ENCODE assay signal across 22 cellular contexts in the genomic region with DNA sequence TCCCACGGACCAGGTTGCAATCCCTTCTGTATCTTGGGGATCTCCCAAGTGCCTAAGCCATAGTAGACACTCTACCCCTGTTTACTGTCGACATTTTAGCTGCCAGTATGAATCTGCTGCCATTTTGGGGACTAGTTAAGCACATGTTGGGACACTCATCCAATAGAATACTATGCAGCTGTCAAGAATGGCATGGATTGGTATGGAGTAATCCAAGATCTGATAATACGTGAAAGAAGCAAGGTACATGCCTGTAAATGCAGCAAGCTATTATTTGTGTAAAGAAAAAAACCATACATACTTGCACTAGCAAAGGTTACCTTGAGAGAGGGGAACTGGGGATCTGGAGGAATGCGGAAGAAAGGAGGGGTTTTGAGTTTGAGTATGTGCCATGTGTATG.
DNase-seq lines count a peak whose midpoint lies in the region; ATAC-seq, FAIRE-seq and TF ChIP-seq lines count a peak whose summit lies in the region.
"Had no signal": no experiment of that assay in that cellular context is flagged by ENCODE, and none has a peak within 500 bp of the region (broad histone marks: within the 10 kb centered on the region; RNA-seq: fewer than 3 reads in every experiment).

No MANE protein-coding gene starts in this region.

- no peak overlapping the region for H3K9ac ChIP-seq in GM23248

- DNase-seq in GM23248 (no peak), PC-9 (no peak), memory B cell (ENCODE audit: low spot score in 2 of 2) (no peak), hypothalamus (lab: John Stamatoyannopoulos, UW) (no peak), GM12892 (ENCODE audit: insufficient read length) (no peak)
- DNase-seq in stimulated activated effector memory CD8-positive, alpha-beta T cell treated with anti-CD3 and anti-CD28 coated beads, Interleukin-12 subunit alpha, Interleukin-12 subunit beta, amount 100 ng/mL, for 72 hours (ENCODE audit: low spot score in 2 of 2) = no peak
- no peak for DNase-seq in activated naive CD4-positive, alpha-beta T cell treated with anti-CD3 and anti-CD28 coated beads, Interleukin-2, amount 50 U/mL, for 16 hours
- DNase-seq: CD8-positive, alpha-beta memory T cell; DMS79 treated with DMSO at 0.1 percent for 48 hours; GF-D8; Karpas-422; NCI-H1092; NCI-H1417 treated with DMSO at 0.1 percent for 48 hours; NCI-H1694 treated with DMSO at 0.1 percent for 48 hours; NCI-H2081; NCI-H2227 treated with DMSO at 0.1 percent for 48 hours; NCI-H526 treated with DMSO at 0.1 percent for 48 hours; SHP77 treated with DMSO at 0.1 percent for 48 hours had no signal

- peaks cover 42% of the 10 kb centered on the region for H3K4me1 ChIP-seq in GM23248 (ENCODE audit: insufficient read depth)
- H3K4me1 ChIP-seq in PC-9 (replicated peaks; ENCODE audit: insufficient read depth) = peaks cover 69% of the 10 kb centered on the region
- H3K4me1 ChIP-seq: Peyer's patch had no signal

- POLR2A ChIA-PET in PC-9 (lab: Charles Lee; ENCODE audit: unreplicated experiment) = interaction anchor here (0.7 kb wide), 1 partner anchor 9 kb away, joined by 4 read pairs; no protein-coding TSS in a partner anchor

- in situ Hi-C loops in GM23248 (cut with MboI) = no loop called here

- no peaks in the 10 kb centered on the region for H3K9me3 ChIP-seq in GM23248 (ENCODE audit: low read depth)
- H3K9me3 ChIP-seq in PC-9 (ENCODE audit: insufficient read depth, low read depth) = no peaks in the 10 kb centered on the region
- H3K9me3 ChIP-seq: A549, Peyer's patch had no signal

- H3K9me3 Mint-ChIP-seq in memory B cell = no peaks in the 10 kb centered on the region
- no peaks in the 10 kb centered on the region for H3K9me3 Mint-ChIP-seq in stimulated activated effector memory CD8-positive, alpha-beta T cell treated with anti-CD3 and anti-CD28 coated beads, Interleukin-12 subunit alpha, Interleukin-12 subunit beta, amount 100 ng/mL, for 72 hours
- H3K9me3 Mint-ChIP-seq: CD8-positive, alpha-beta memory T cell had no signal

- CTCF ChIA-PET in PC-9 (lab: Charles Lee) = no interaction called here

- H3K4me3 ChIP-seq in GM23248 = no peak overlapping the region
- H3K4me3 ChIP-seq in PC-9 = no peak overlapping the region
- H3K4me3 ChIP-seq: A549, Peyer's patch had no signal

- H3K4me3 Mint-ChIP-seq in memory B cell = no peak overlapping the region
- no peak overlapping the region for H3K4me3 Mint-ChIP-seq in stimulated activated effector memory CD8-positive, alpha-beta T cell treated with anti-CD3 and anti-CD28 coated beads, Interleukin-12 subunit alpha, Interleukin-12 subunit beta, amount 100 ng/mL, for 72 hours
- H3K4me3 Mint-ChIP-seq: CD8-positive, alpha-beta memory T cell had no signal

- no peaks in the 10 kb centered on the region for H3K36me3 ChIP-seq in GM23248 (ENCODE audit: low read depth)
- H3K36me3 ChIP-seq in PC-9 (ENCODE audit: low read depth) = no peaks in the 10 kb centered on the region
- H3K36me3 ChIP-seq: Peyer's patch had no signal

- H3K27ac ChIP-seq in GM23248 (peak overlapping the region; percentile 81; the same call in 1 of the 2 replicates), PC-9 (peak overlapping the region; percentile 77)
- H3K27ac ChIP-seq: C4-2B, Peyer's patch had no signal

- BruUV-seq in PC-9 (replicated peaks; lab: Mats Ljungman, UMichigan) = no TSS peak

- intact Hi-C loops in PC-9 (cut with micrococcal nuclease; ENCODE audit: unreplicated experiment) = no loop called here

- peaks cover 26% of the 10 kb centered on the region for H3K4me1 Mint-ChIP-seq in memory B cell
- H3K4me1 Mint-ChIP-seq in stimulated activated effector memory CD8-positive, alpha-beta T cell treated with anti-CD3 and anti-CD28 coated beads, Interleukin-12 subunit alpha, Interleukin-12 subunit beta, amount 100 ng/mL, for 72 hours = no peaks in the 10 kb centered on the region
- H3K4me1 Mint-ChIP-seq: CD8-positive, alpha-beta memory T cell had no signal

- no peaks in the 10 kb centered on the region for H3K9me2 ChIP-seq in GM23248 (ENCODE audit: insufficient read depth)
- no peaks in the 10 kb centered on the region for H3K9me2 ChIP-seq in PC-9 (ENCODE audit: insufficient read depth)

- no peaks in the 10 kb centered on the region for H4K20me1 ChIP-seq in GM23248 (ENCODE audit: insufficient read depth)
- H4K20me1 ChIP-seq in PC-9 (ENCODE audit: insufficient read depth) = no peaks in the 10 kb centered on the region

- no peak for TF ChIP-seq POLR2A in GM12892 (IDR thresholded peaks at IDR 0.05; ENCODE audit: low read depth, low read length)

- H3K4me2 ChIP-seq in GM23248 (ENCODE audit: unreplicated experiment) (peak overlapping the region; percentile 62), PC-9 (no peak overlapping the region)
- H3K4me2 ChIP-seq: A549 had no signal

- no peak for FAIRE-seq in GM12892 (lab: Jason Lieb, UNC)
- FAIRE-seq: A549, GM12891 had no signal

- WGBS in GM23248 (ENCODE audit: low coverage in 1 of 2, low lambda C conversion rate in 2 of 2, missing lambda C conversion rate in 2 of 2), 2 experiments = 96 to 99% methylated on average over 4 of the region's 4 CpGs

- no peaks in the 10 kb centered on the region for H3K36me3 Mint-ChIP-seq in memory B cell
- H3K36me3 Mint-ChIP-seq in stimulated activated effector memory CD8-positive, alpha-beta T cell treated with anti-CD3 and anti-CD28 coated beads, Interleukin-12 subunit alpha, Interleukin-12 subunit beta, amount 100 ng/mL, for 72 hours = no peaks in the 10 kb centered on the region
- H3K36me3 Mint-ChIP-seq: CD8-positive, alpha-beta memory T cell had no signal

- no peak overlapping the region for H2AFZ ChIP-seq in GM23248
- H2AFZ ChIP-seq in PC-9 = no peak overlapping the region

- ATAC-seq in memory B cell (ENCODE audit: low read depth) = no peak
- no peak for ATAC-seq in stimulated activated effector memory CD8-positive, alpha-beta T cell treated with anti-CD3 and anti-CD28 coated beads, Interleukin-12 subunit alpha, Interleukin-12 subunit beta, amount 100 ng/mL, for 72 hours

- H3K27me3 Mint-ChIP-seq in memory B cell = no peaks in the 10 kb centered on the region

- H3F3A ChIP-seq in GM23248 (ENCODE audit: insufficient read depth) (peaks cover 28% of the 10 kb centered on the region), PC-9 (ENCODE audit: insufficient read depth, low read depth) (peaks cover 32% of the 10 kb centered on the region; the same call in 1 of the 2 replicates)

- no peaks in the 10 kb centered on the region for H3K27me3 ChIP-seq in GM23248 (replicated peaks; ENCODE audit: insufficient read depth)
- H3K27me3 ChIP-seq in PC-9 (ENCODE audit: insufficient read depth, low read depth) = no peaks in the 10 kb centered on the region
- H3K27me3 ChIP-seq: Peyer's patch had no signal

- H3K27ac Mint-ChIP-seq in memory B cell = peak overlapping the region; percentile 43
- peak overlapping the region; percentile 21 for H3K27ac Mint-ChIP-seq in stimulated activated effector memory CD8-positive, alpha-beta T cell treated with anti-CD3 and anti-CD28 coated beads, Interleukin-12 subunit alpha, Interleukin-12 subunit beta, amount 100 ng/mL, for 72 hours
- H3K27ac Mint-ChIP-seq: CD8-positive, alpha-beta memory T cell had no signal

- no peak for TF ChIP-seq CTCF in PC-9 (conservative IDR thresholded peaks at IDR 0.05)

- H3K79me2 ChIP-seq in GM23248 (ENCODE audit: insufficient read depth) (no peaks in the 10 kb centered on the region), PC-9 (ENCODE audit: low read depth) (no peaks in the 10 kb centered on the region)
